In genomic region chr1:227733309-227733705, GRCh38 we compare ENCODE assay signal across 13 cellular contexts. TPM values are rescaled to one million over a fixed set of nuclear protein-coding genes. Genes with fewer than 3 reads are reported as not detected.
DNase-seq lines count a peak whose midpoint lies in the region; ATAC-seq and TF ChIP-seq lines count a peak whose summit lies in the region.
"Had no signal": no experiment of that assay in that cellular context is flagged by ENCODE, and none has a peak within 500 bp of the region (broad histone marks: within the 10 kb centered on the region; RNA-seq: fewer than 3 reads in every experiment).

No MANE protein-coding gene starts in this region.

- TF ChIP-seq CTCF in OCI-LY1 (IDR thresholded peaks at IDR 0.05; ENCODE audit: low read length) (no peak), breast epithelium (IDR thresholded peaks at IDR 0.05) (no peak), progenitor cell of endocrine pancreas (IDR thresholded peaks at IDR 0.05; ENCODE audit: unreplicated experiment) (no peak)

- H3K79me2 ChIP-seq in OCI-LY1 (ENCODE audit: insufficient read depth, low read length) = peaks cover 17% of the 10 kb centered on the region

- H3K27ac ChIP-seq in OCI-LY1 (ENCODE audit: low read depth, low read length, poor library complexity, severe bottlenecking) = no peak overlapping the region
- H3K27ac ChIP-seq in breast epithelium = peak overlapping the region; percentile 70 to 71
- H3K27ac ChIP-seq: SJSA1 had no signal

- H4K20me1 ChIP-seq in OCI-LY1 (ENCODE audit: insufficient read depth, low read length) = no peaks in the 10 kb centered on the region

- H3K9me2 ChIP-seq in OCI-LY1 (ENCODE audit: low read depth, low read length) = no peaks in the 10 kb centered on the region

- ATAC-seq in activated CD8-positive, alpha-beta memory T cell treated with anti-CD3 and anti-CD28 coated beads, Interleukin-2, amount 10 ng/mL, durations not matched to agents 7 days and 5 days = no peak
- ATAC-seq: heart right ventricle had no signal

- no peak overlapping the region for H3K4me3 Mint-ChIP-seq in activated CD8-positive, alpha-beta memory T cell treated with anti-CD3 and anti-CD28 coated beads, Interleukin-2, amount 10 ng/mL, durations not matched to agents 7 days and 5 days
- peak overlapping the region; percentile 91 for H3K4me3 Mint-ChIP-seq in progenitor cell of endocrine pancreas (ENCODE audit: low read depth)

- no peaks in the 10 kb centered on the region for H3K27me3 Mint-ChIP-seq in activated CD8-positive, alpha-beta memory T cell treated with anti-CD3 and anti-CD28 coated beads, Interleukin-2, amount 10 ng/mL, durations not matched to agents 7 days and 5 days
- H3K27me3 Mint-ChIP-seq in progenitor cell of endocrine pancreas = no peaks in the 10 kb centered on the region

- peak overlapping the region; percentile 96 for H3K4me3 ChIP-seq in OCI-LY1 (ENCODE audit: low read depth, low read length, poor library complexity, severe bottlenecking)
- peak overlapping the region in 2 of 3 donors; percentile 54 to 76 for H3K4me3 ChIP-seq in breast epithelium
- H3K4me3 ChIP-seq: SJSA1 had no signal

- no peak overlapping the region for H2AFZ ChIP-seq in OCI-LY1 (ENCODE audit: low read length)

- H3K9ac ChIP-seq in OCI-LY1 (ENCODE audit: low read length) = no peak overlapping the region; the same call in 1 of the 2 replicates

- H3K4me1 Mint-ChIP-seq in activated CD8-positive, alpha-beta memory T cell treated with anti-CD3 and anti-CD28 coated beads, Interleukin-2, amount 10 ng/mL, durations not matched to agents 7 days and 5 days = peaks cover 39% of the 10 kb centered on the region
- peaks cover 14% of the 10 kb centered on the region for H3K4me1 Mint-ChIP-seq in progenitor cell of endocrine pancreas (ENCODE audit: low read depth)

- H3K36me3 ChIP-seq in OCI-LY1 (ENCODE audit: insufficient read depth, low read length) (peaks cover 30% of the 10 kb centered on the region; the same call in 1 of the 2 replicates), breast epithelium (no peaks in the 10 kb centered on the region)

- DNase-seq in activated CD8-positive, alpha-beta memory T cell treated with anti-CD3 and anti-CD28 coated beads, Interleukin-2, amount 10 ng/mL, durations not matched to agents 7 days and 5 days = no peak
- no peak for DNase-seq in activated CD8-positive, alpha-beta memory T cell treated with anti-CD3 and anti-CD28 coated beads, Interleukin-2, amount 50 U/mL, for 48 hours
- DNase-seq in breast epithelium (ENCODE audit: low spot score in 2 of 2) (peak in 1 of 2 donors; percentile 39), progenitor cell of endocrine pancreas (ENCODE audit: low spot score, unreplicated experiment) (no peak), NCI-H524 treated with DMSO at 0.1 percent for 48 hours (lab: John Stamatoyannopoulos, UW) (no peak), SW 1271 (lab: John Stamatoyannopoulos, UW) (no peak), SIG-M5 (lab: John Stamatoyannopoulos, UW) (no peak)
- DNase-seq: effector memory CD4-positive, alpha-beta T cell; heart right ventricle; NCI-H1105 treated with DMSO at 0.1 percent for 48 hours; NCI-H524 had no signal

- H3K4me1 ChIP-seq in OCI-LY1 (ENCODE audit: insufficient read depth, low read length, severe bottlenecking) = peaks cover 44% of the 10 kb centered on the region
- peaks cover 0 to 23% of the 10 kb centered on the region in 2 donors for H3K4me1 ChIP-seq in breast epithelium

- peaks cover 11% of the 10 kb centered on the region for H3K36me3 Mint-ChIP-seq in activated CD8-positive, alpha-beta memory T cell treated with anti-CD3 and anti-CD28 coated beads, Interleukin-2, amount 10 ng/mL, durations not matched to agents 7 days and 5 days
- H3K36me3 Mint-ChIP-seq in progenitor cell of endocrine pancreas (ENCODE audit: insufficient read depth) = no peaks in the 10 kb centered on the region

- no peaks in the 10 kb centered on the region for H3K9me3 Mint-ChIP-seq in activated CD8-positive, alpha-beta memory T cell treated with anti-CD3 and anti-CD28 coated beads, Interleukin-2, amount 10 ng/mL, durations not matched to agents 7 days and 5 days (ENCODE audit: low read depth)
- H3K9me3 Mint-ChIP-seq in progenitor cell of endocrine pancreas (ENCODE audit: low read depth) = no peaks in the 10 kb centered on the region

- peak overlapping the region; percentile 95 for H3K4me2 ChIP-seq in OCI-LY1 (ENCODE audit: low read length)

- intact Hi-C loops in breast epithelium (cut with DNase I; ENCODE audit: low total_unique reads) = no loop called here

- TF ChIP-seq POLR2A in breast epithelium (IDR thresholded peaks at IDR 0.05) = no peak

- H3K27me3 ChIP-seq in OCI-LY1 (ENCODE audit: insufficient read depth, low read length) (no peaks in the 10 kb centered on the region), breast epithelium (no peaks in the 10 kb centered on the region)
- H3K27me3 ChIP-seq: heart right ventricle, SJSA1 had no signal

- peak overlapping the region; percentile 61 for H3K27ac Mint-ChIP-seq in activated CD8-positive, alpha-beta memory T cell treated with anti-CD3 and anti-CD28 coated beads, Interleukin-2, amount 10 ng/mL, durations not matched to agents 7 days and 5 days
- peak overlapping the region; percentile 64 for H3K27ac Mint-ChIP-seq in progenitor cell of endocrine pancreas

- no peaks in the 10 kb centered on the region for H3F3A ChIP-seq in OCI-LY1 (ENCODE audit: insufficient read depth, low read length)

- H3K9me3 ChIP-seq in OCI-LY1 (ENCODE audit: low read length) = no peaks in the 10 kb centered on the region
- no peaks in the 10 kb centered on the region for H3K9me3 ChIP-seq in breast epithelium
- H3K9me3 ChIP-seq: heart right ventricle had no signal

- CTCF ChIA-PET in activated CD8-positive, alpha-beta memory T cell treated with anti-CD3 and anti-CD28 coated beads, Interleukin-2, amount 10 ng/mL, durations not matched to agents 7 days and 5 days (lab: Charles Lee) = interaction anchor here (1.0 kb wide), 1 partner anchor 39 kb away, joined by 3 read pairs; no protein-coding TSS in a partner anchor

RNA-seq across cellular contexts. Expression of gene JMJD4, which starts 1.8 kb away (rescaled TPM):
- total RNA-seq in activated CD8-positive, alpha-beta memory T cell treated with anti-CD3 and anti-CD28 coated beads, Interleukin-2, amount 10 ng/mL, durations not matched to agents 7 days and 5 days = 10 to 100 TPM; 17.7 to 24.1 TPM
- total RNA-seq in breast epithelium = 10 to 100 TPM; 11.7 to 27.2 (median 21.0) TPM
- 20.7 and 26.4 TPM in 2 replicates for total RNA-seq in progenitor cell of endocrine pancreas

RNA-seq across cellular contexts. Expression of gene SNAP47, which starts 1.9 kb away (rescaled TPM):
- 10 to 100 TPM; 33.9 to 35.3 TPM for total RNA-seq in activated CD8-positive, alpha-beta memory T cell treated with anti-CD3 and anti-CD28 coated beads, Interleukin-2, amount 10 ng/mL, durations not matched to agents 7 days and 5 days
- total RNA-seq in breast epithelium (10 to 100 TPM; 28.3 to 60.3 (median 52.1) TPM), progenitor cell of endocrine pancreas (38.8 and 39.6 TPM in 2 replicates)
